ENCODE assay signal across 8 cellular contexts in the genomic region with DNA sequence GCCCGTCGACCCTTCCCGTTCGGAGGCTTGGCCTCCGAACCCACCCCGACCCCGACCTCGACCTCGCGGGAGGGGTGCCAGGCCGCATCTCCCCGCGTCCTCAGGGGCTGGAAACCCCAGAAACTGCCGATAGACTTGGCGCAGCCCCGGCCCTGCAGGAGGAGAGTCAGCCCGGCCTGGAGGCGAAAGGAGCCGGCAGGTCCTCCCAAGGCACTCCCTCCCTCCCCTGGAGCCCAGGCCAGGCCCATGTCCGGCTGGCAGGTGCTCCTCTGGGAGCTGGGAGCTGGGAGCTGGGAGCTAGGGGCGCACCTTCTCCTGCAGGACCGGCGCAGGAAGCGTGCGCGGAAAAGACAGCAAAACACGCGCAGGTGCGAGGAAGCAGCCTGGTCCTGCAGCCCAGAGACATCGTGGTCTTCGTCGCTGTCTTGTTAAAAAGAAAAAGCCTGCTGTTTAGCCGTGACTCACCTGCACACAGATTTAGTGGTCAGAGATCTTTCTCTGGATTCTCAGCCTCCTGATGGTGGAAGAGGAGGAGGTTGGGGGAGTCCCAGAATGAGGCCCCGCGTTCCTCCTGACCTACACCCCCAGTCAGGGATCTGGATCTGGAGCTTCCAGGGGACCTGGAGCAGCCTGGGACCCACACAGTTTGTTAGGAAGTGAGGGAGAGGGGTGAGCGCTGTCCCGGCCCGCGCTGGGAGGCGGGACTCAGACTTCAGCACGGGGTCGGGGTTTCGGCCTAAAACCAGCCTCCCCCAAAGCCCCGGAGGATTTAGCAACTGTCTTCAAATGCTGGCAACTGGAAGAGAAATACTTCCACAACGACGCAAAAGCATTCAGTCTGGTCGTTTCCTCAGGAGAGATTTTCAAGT. TPM values are rescaled to one million over a fixed set of nuclear protein-coding genes. Genes with fewer than 3 reads are reported as not detected.
DNase-seq lines count a peak whose midpoint lies in the region; ATAC-seq lines count a peak whose summit lies in the region.

No MANE protein-coding gene starts in this region.

- peak overlapping the region; percentile 48 for H3K27ac Mint-ChIP-seq in activated T-helper 1 cell treated with anti-CD3 and anti-CD28 coated beads, Interleukin-12 subunit alpha, Interleukin-12 subunit beta, Interleukin-2, Interleukin-4 antibody, amounts not matched to agents 30 ng/mL and 10 ng/mL and 1 ng/mL, durations not matched to agents 14 hours and 24 hours and 36 hours

- peak overlapping the region; percentile 61 for H3K4me3 Mint-ChIP-seq in activated T-cell treated with anti-CD3 and anti-CD28 coated beads, Interleukin-2, amount 50 U/mL, for 4 hours
- H3K4me3 Mint-ChIP-seq in activated T-helper 1 cell treated with anti-CD3 and anti-CD28 coated beads, Interleukin-12 subunit alpha, Interleukin-12 subunit beta, Interleukin-2, Interleukin-4 antibody, amounts not matched to agents 30 ng/mL and 10 ng/mL and 1 ng/mL, durations not matched to agents 14 hours and 24 hours and 36 hours: peak overlapping the region; percentile 82

- in situ Hi-C loops in G401 (cut with HindIII; ENCODE audit: low sequenced_read_pairs): no loop called here

- H3K27me3 ChIP-seq in iPS DF 6.9 (ENCODE audit: control insufficient read depth, insufficient read depth, low read length) (peaks cover 3% of the 10 kb centered on the region; the same call in 1 of the 2 replicates), skeletal muscle satellite cell (ENCODE audit: control insufficient read depth, insufficient read depth, low read length) (peaks cover 30% of the 10 kb centered on the region)

- H3K4me3 ChIP-seq in iPS DF 6.9 (ENCODE audit: low read length): peak overlapping the region; percentile 94
- peak overlapping the region; percentile 63 for H3K4me3 ChIP-seq in skeletal muscle satellite cell (ENCODE audit: low read length)

- intact Hi-C loops in activated T-helper 1 cell treated with anti-CD3 and anti-CD28 coated beads, Interleukin-12 subunit alpha, Interleukin-12 subunit beta, Interleukin-2, Interleukin-4 antibody, amounts not matched to agents 30 ng/mL and 10 ng/mL and 1 ng/mL, durations not matched to agents 14 hours and 24 hours and 36 hours (cut with micrococcal nuclease): loop anchor here (5.0 kb wide), 1 partner anchor 311 kb away; a partner anchor contains a TSS

- H3K27ac ChIP-seq in iPS DF 6.9 (ENCODE audit: low read length): no peak overlapping the region

- H3K9ac ChIP-seq in skeletal muscle satellite cell (ENCODE audit: low read depth, low read length): peak overlapping the region; percentile 71

- H3K9me3 ChIP-seq in iPS DF 6.9 (ENCODE audit: control insufficient read depth, insufficient read depth, low read length) (no peaks in the 10 kb centered on the region), skeletal muscle satellite cell (replicated peaks; ENCODE audit: low read length) (no peaks in the 10 kb centered on the region)

- no peak for ATAC-seq in activated T-cell treated with anti-CD3 and anti-CD28 coated beads, Interleukin-2, amount 50 U/mL, for 4 hours

- no peaks in the 10 kb centered on the region for H3K27me3 Mint-ChIP-seq in activated T-cell treated with anti-CD3 and anti-CD28 coated beads, Interleukin-2, amount 50 U/mL, for 4 hours (ENCODE audit: low read depth)
- no peaks in the 10 kb centered on the region for H3K27me3 Mint-ChIP-seq in activated T-helper 1 cell treated with anti-CD3 and anti-CD28 coated beads, Interleukin-12 subunit alpha, Interleukin-12 subunit beta, Interleukin-2, Interleukin-4 antibody, amounts not matched to agents 30 ng/mL and 10 ng/mL and 1 ng/mL, durations not matched to agents 14 hours and 24 hours and 36 hours (ENCODE audit: insufficient read depth)

- H3K4me1 ChIP-seq in iPS DF 6.9 (ENCODE audit: control insufficient read depth, insufficient read depth, low read length): no peaks in the 10 kb centered on the region
- peaks cover 49% of the 10 kb centered on the region for H3K4me1 ChIP-seq in skeletal muscle satellite cell (ENCODE audit: control insufficient read depth, insufficient read depth, low read length)

- H3K36me3 Mint-ChIP-seq in activated T-cell treated with anti-CD3 and anti-CD28 coated beads, Interleukin-2, amount 50 U/mL, for 4 hours (ENCODE audit: insufficient read depth): peaks cover 14% of the 10 kb centered on the region
- H3K36me3 Mint-ChIP-seq in activated T-helper 1 cell treated with anti-CD3 and anti-CD28 coated beads, Interleukin-12 subunit alpha, Interleukin-12 subunit beta, Interleukin-2, Interleukin-4 antibody, amounts not matched to agents 30 ng/mL and 10 ng/mL and 1 ng/mL, durations not matched to agents 14 hours and 24 hours and 36 hours (ENCODE audit: low read depth): peaks cover 24% of the 10 kb centered on the region

- WGBS in iPS DF 6.9 (ENCODE audit: insufficient coverage, insufficient read length): no CpG with 5 or more reads among the region's 47 CpGs

- peak overlapping the region; percentile 80 for H3K4me2 ChIP-seq in skeletal muscle satellite cell (ENCODE audit: low read length)

- peaks cover 43% of the 10 kb centered on the region for H3K4me1 Mint-ChIP-seq in activated T-cell treated with anti-CD3 and anti-CD28 coated beads, Interleukin-2, amount 50 U/mL, for 4 hours (ENCODE audit: low read depth)
- peaks cover 46% of the 10 kb centered on the region for H3K4me1 Mint-ChIP-seq in activated T-helper 1 cell treated with anti-CD3 and anti-CD28 coated beads, Interleukin-12 subunit alpha, Interleukin-12 subunit beta, Interleukin-2, Interleukin-4 antibody, amounts not matched to agents 30 ng/mL and 10 ng/mL and 1 ng/mL, durations not matched to agents 14 hours and 24 hours and 36 hours (ENCODE audit: low read depth)

- DNase-seq in activated T-cell treated with anti-CD3 and anti-CD28 coated beads, Interleukin-2, amount 50 U/mL, for 4 hours: no peak
- DNase-seq in activated T-cell treated with anti-CD3 and anti-CD28 coated beads for 4 hours (no peak), iPS DF 6.9 (ENCODE audit: low read depth, low spot score) (no peak), NCI-H446 treated with DMSO at 0.1 percent for 48 hours (lab: John Stamatoyannopoulos, UW) (no peak), G401 (ENCODE audit: low spot score) (no peak), UCSD-AML1 (lab: John Stamatoyannopoulos, UW; ENCODE audit: unreplicated experiment) (no peak)
- DNase-seq in activated T-helper 1 cell treated with anti-CD3 and anti-CD28 coated beads, Interleukin-12 subunit alpha, Interleukin-12 subunit beta, Interleukin-2, Interleukin-4 antibody, amounts not matched to agents 30 ng/mL and 10 ng/mL and 1 ng/mL, durations not matched to agents 14 hours and 24 hours and 36 hours (ENCODE audit: low spot score): no peak

- H3K9me3 Mint-ChIP-seq in activated T-cell treated with anti-CD3 and anti-CD28 coated beads, Interleukin-2, amount 50 U/mL, for 4 hours: no peaks in the 10 kb centered on the region
- H3K9me3 Mint-ChIP-seq in activated T-helper 1 cell treated with anti-CD3 and anti-CD28 coated beads, Interleukin-12 subunit alpha, Interleukin-12 subunit beta, Interleukin-2, Interleukin-4 antibody, amounts not matched to agents 30 ng/mL and 10 ng/mL and 1 ng/mL, durations not matched to agents 14 hours and 24 hours and 36 hours: no peaks in the 10 kb centered on the region

- no peaks in the 10 kb centered on the region for H3K36me3 ChIP-seq in iPS DF 6.9 (ENCODE audit: control insufficient read depth, insufficient read depth, low read length)
- no peaks in the 10 kb centered on the region for H3K36me3 ChIP-seq in skeletal muscle satellite cell (ENCODE audit: insufficient read depth, low read length)

RNA-seq across cellular contexts. Expression of a gene that starts 0.7 kb away (rescaled TPM):
- total RNA-seq in activated T-cell treated with anti-CD3 and anti-CD28 coated beads, Interleukin-2, amount 50 U/mL, for 4 hours: 10 to 100 TPM; 28.1 to 32.9 (median 32.3) TPM
- total RNA-seq in activated T-helper 1 cell treated with anti-CD3 and anti-CD28 coated beads, Interleukin-12 subunit alpha, Interleukin-12 subunit beta, Interleukin-2, Interleukin-4 antibody, amounts not matched to agents 30 ng/mL and 10 ng/mL and 1 ng/mL, durations not matched to agents 14 hours and 24 hours and 36 hours: 57.3 and 63.6 TPM in 2 replicates
- 3.1 and 6.8 TPM in 2 replicates for total RNA-seq in skeletal muscle satellite cell (2012; rRNA removed)
- 1.3 and 3.4 TPM in 2 replicates for total RNA-seq in G401 (2014; rRNA removed; shearing (Covaris generic))
